ENCODE assay signal across 1 cellular context in genomic region chr16:4614571-4615388, GRCh38.
TF ChIP-seq lines count a peak whose summit lies in the region.

TSS of gene UBALD1 (minus strand) at chr16:4614888. CDS start at chr16:4614797, 91 bp downstream.

TF ChIP-seq in HepG2, 621 proteins besides CTCF, POLR2A, EP300 and RAD21 (continued from another document and continues in another):
- TF ChIP-seq TERF1 (CRISPR knock-in tag; IDR thresholded peaks at IDR 0.05) (0 out of 2 replicates have a peak, but pooled peaks have one; percentile 34), KLF16 (CRISPR knock-in tag; IDR thresholded peaks at IDR 0.05) (peak in 1 of 2 experiments; percentile 89; a peak in 2 of 4 replicates), NCOR1 (IDR thresholded peaks at IDR 0.05; ENCODE audit: borderline replicate concordance, low read length) (no peak), PHF5A (CRISPR knock-in tag; IDR thresholded peaks at IDR 0.05; ENCODE audit: low read depth, unreplicated experiment) (no peak), ZNF607 (CRISPR knock-in tag; IDR thresholded peaks at IDR 0.05; ENCODE audit: borderline replicate concordance) (no peak), POLR2AphosphoS5 (IDR thresholded peaks at IDR 0.05; ENCODE audit: low read depth, low read length) (peak; percentile 60), ZBTB2 (CRISPR knock-in tag; IDR thresholded peaks at IDR 0.05; ENCODE audit: low read depth) (peak; percentile 98), ZNF101 (CRISPR knock-in tag; IDR thresholded peaks at IDR 0.05; ENCODE audit: borderline replicate concordance, low read depth) (no peak), ZNF619 (CRISPR knock-in tag; IDR thresholded peaks at IDR 0.05) (no peak), HNRNPLL (IDR thresholded peaks at IDR 0.05; ENCODE audit: low read depth, low read length, poor library complexity, severe bottlenecking) (peak; percentile 68), SMYD3 (CRISPR knock-in tag; IDR thresholded peaks at IDR 0.05) (no peak), SAP130 (CRISPR knock-in tag; IDR thresholded peaks at IDR 0.05; ENCODE audit: low read depth) (peak; percentile 97), ZNF142 (CRISPR knock-in tag; IDR thresholded peaks at IDR 0.05) (peak; percentile 67; the same call in 1 of the 2 replicates), ZFAT (CRISPR knock-in tag; conservative IDR thresholded peaks at IDR 0.05) (no peak), HOXA5 (CRISPR knock-in tag; IDR thresholded peaks at IDR 0.05) (peak; percentile 71; the same call in 1 of the 2 replicates), RELA (CRISPR knock-in tag; IDR thresholded peaks at IDR 0.05) (no peak), PPARG (CRISPR knock-in tag; conservative IDR thresholded peaks at IDR 0.05) (peak; percentile 56), ATF2 (CRISPR knock-in tag; IDR thresholded peaks at IDR 0.05) (0 out of 2 replicates have a peak, but pooled peaks have one; percentile 52), HDAC6 (IDR thresholded peaks at IDR 0.05; ENCODE audit: low read depth, low read length) (no peak), PCBP1 (IDR thresholded peaks at IDR 0.05; ENCODE audit: borderline replicate concordance, low read depth, low read length) (no peak), GPBP1L1 (CRISPR knock-in tag; IDR thresholded peaks at IDR 0.05) (no peak), NFE2L1 (CRISPR knock-in tag; IDR thresholded peaks at IDR 0.05; ENCODE audit: borderline replicate concordance) (no peak), CSRNP2 (CRISPR knock-in tag; conservative IDR thresholded peaks at IDR 0.05; ENCODE audit: low read depth) (no peak), ZNF335 (CRISPR knock-in tag; IDR thresholded peaks at IDR 0.05) (peak; percentile 57; the same call in 1 of the 2 replicates), CHD2 (IDR thresholded peaks at IDR 0.05; ENCODE audit: low read depth, low read length) (peak; percentile 60; the same call in 1 of the 2 replicates), CBFB (CRISPR knock-in tag; IDR thresholded peaks at IDR 0.05) (no peak; the same call in 1 of the 2 replicates), SAFB2 (CRISPR knock-in tag; IDR thresholded peaks at IDR 0.05; ENCODE audit: borderline replicate concordance, low read depth) (0 out of 2 replicates have a peak, but pooled peaks have one; percentile 27), ETV5 (CRISPR knock-in tag; IDR thresholded peaks at IDR 0.05; ENCODE audit: borderline replicate concordance) (peak; percentile 79; the same call in 1 of the 2 replicates), ZNF468 (CRISPR knock-in tag; IDR thresholded peaks at IDR 0.05) (peak; percentile 24; the same call in 1 of the 2 replicates), ZNF138 (CRISPR knock-in tag; IDR thresholded peaks at IDR 0.05; ENCODE audit: low read depth) (0 out of 2 replicates have a peak, but pooled peaks have one; percentile 45), RFXANK (CRISPR knock-in tag; IDR thresholded peaks at IDR 0.05) (no peak), ARID4A (CRISPR knock-in tag; IDR thresholded peaks at IDR 0.05; ENCODE audit: borderline replicate concordance) (peak; percentile 81; the same call in 1 of the 2 replicates), KAT8 (CRISPR knock-in tag; IDR thresholded peaks at IDR 0.05) (peak; percentile 78), NR2F2 (IDR thresholded peaks at IDR 0.05; ENCODE audit: borderline replicate concordance, low read depth) (no peak), FOXC1 (CRISPR knock-in tag; IDR thresholded peaks at IDR 0.05; ENCODE audit: borderline replicate concordance) (peak; percentile 23; the same call in 1 of the 2 replicates), LCORL (IDR thresholded peaks at IDR 0.05) (no peak), LCORL (CRISPR knock-in tag; IDR thresholded peaks at IDR 0.05) (peak; percentile 28; the same call in 1 of the 2 replicates), DRAP1 (CRISPR knock-in tag; IDR thresholded peaks at IDR 0.05) (peak; percentile 80), MAZ (IDR thresholded peaks at IDR 0.05; ENCODE audit: borderline replicate concordance, low read depth, low read length) (peak; percentile 70), MAZ (CRISPR knock-in tag; IDR thresholded peaks at IDR 0.05; ENCODE audit: low read depth) (no peak), TFDP1 (CRISPR knock-in tag; IDR thresholded peaks at IDR 0.05; ENCODE audit: borderline replicate concordance) (peak; percentile 76), ZNF547 (CRISPR knock-in tag; IDR thresholded peaks at IDR 0.05) (0 out of 2 replicates have a peak, but pooled peaks have one; percentile 56), SIX4 (CRISPR knock-in tag; IDR thresholded peaks at IDR 0.05) (peak; percentile 58; the same call in 1 of the 2 replicates)
